ENCODE assay signal across 21 cellular contexts in the genomic region with DNA sequence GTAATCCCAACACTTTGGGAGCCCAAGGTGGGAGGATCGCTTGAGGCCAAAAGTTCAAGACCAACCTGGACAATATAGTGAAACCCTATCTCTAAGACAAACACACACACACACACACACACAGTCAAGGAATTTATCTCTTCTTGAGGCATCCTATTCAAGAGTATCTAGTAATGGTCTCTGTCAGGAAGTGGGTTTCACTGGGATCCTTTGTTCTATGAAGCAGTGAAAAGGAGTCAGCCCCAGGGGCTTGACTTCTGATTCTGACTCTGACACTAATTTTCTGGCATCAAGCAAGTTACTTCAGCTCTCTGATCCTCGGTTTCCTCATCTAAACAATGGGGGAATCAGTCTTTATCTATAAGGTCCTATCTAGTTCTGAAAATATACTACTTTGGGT. TPM values are rescaled to one million over a fixed set of nuclear protein-coding genes. Genes with fewer than 3 reads are reported as not detected.
A peak's percentile ranks its signal among the peaks of the same experiment; 100 is the strongest.
DNase-seq lines count a peak whose midpoint lies in the region; ATAC-seq and TF ChIP-seq lines count a peak whose summit lies in the region.
"Had no signal": no experiment of that assay in that cellular context is flagged by ENCODE, and none has a peak within 500 bp of the region (broad histone marks: within the 10 kb centered on the region; RNA-seq: fewer than 3 reads in every experiment).

No MANE protein-coding gene starts in this region.

- intact Hi-C loops in OCI-LY7 (cut with micrococcal nuclease; ENCODE audit: unreplicated experiment), result no loop called here

- H2AFZ ChIP-seq in OCI-LY7 (ENCODE audit: low read length), result no peak overlapping the region

- peaks cover 11% of the 10 kb centered on the region for H3K4me1 Mint-ChIP-seq in activated naive CD8-positive, alpha-beta T cell treated with anti-CD3 and anti-CD28 coated beads, Interleukin-2, amount 10 ng/mL, durations not matched to agents 7 days and 5 days
- no peaks in the 10 kb centered on the region for H3K4me1 Mint-ChIP-seq in activated naive CD8-positive, alpha-beta T cell treated with anti-CD3 and anti-CD28 coated beads, Interleukin-2, amount 50 U/mL, for 24 hours
- H3K4me1 Mint-ChIP-seq: B cell had no signal

- H3K9me2 ChIP-seq in OCI-LY7 (ENCODE audit: insufficient read depth, low read length), result no peaks in the 10 kb centered on the region

- no peaks in the 10 kb centered on the region for H4K20me1 ChIP-seq in OCI-LY7 (ENCODE audit: insufficient read depth, low read length)

- no peaks in the 10 kb centered on the region for H3K9me3 ChIP-seq in OCI-LY7 (ENCODE audit: low read length)
- H3K9me3 ChIP-seq: A549; BLaER1 treated with 17β-estradiol and CSF1 and Interleukin-3, amounts not matched to agents 10 nM and 100 nM had no signal

- peaks cover 10% of the 10 kb centered on the region for H3K27me3 Mint-ChIP-seq in activated naive CD8-positive, alpha-beta T cell treated with anti-CD3 and anti-CD28 coated beads, Interleukin-2, amount 10 ng/mL, durations not matched to agents 7 days and 5 days
- no peaks in the 10 kb centered on the region for H3K27me3 Mint-ChIP-seq in activated naive CD8-positive, alpha-beta T cell treated with anti-CD3 and anti-CD28 coated beads, Interleukin-2, amount 50 U/mL, for 24 hours
- H3K27me3 Mint-ChIP-seq: CD4-positive, alpha-beta T cell had no signal

- no peak for DNase-seq in activated naive CD8-positive, alpha-beta T cell treated with anti-CD3 and anti-CD28 coated beads, Interleukin-2, amount 10 ng/mL, durations not matched to agents 7 days and 5 days
- no peak for DNase-seq in activated naive CD8-positive, alpha-beta T cell treated with anti-CD3 and anti-CD28 coated beads, Interleukin-2, amount 50 U/mL, for 24 hours
- DNase-seq in Jurkat, Clone E6-1 (ENCODE audit: low read depth, low spot score), result peak; percentile 55
- DNase-seq in foreskin melanocyte (peak; percentile 77), OCI-LY7 (ENCODE audit: low spot score) (no peak)
- DNase-seq in activated CD4-positive, alpha-beta T cell treated with anti-CD3 and anti-CD28 coated beads, Interleukin-2, amount 50 U/mL, for 1 hour, result no peak
- DNase-seq: AML-193; CD4-positive, alpha-beta T cell; CD8-positive, alpha-beta T cell; COR-L47; DMS 273 treated with DMSO at 0.1 percent for 48 hours; DMS153; DMS53; DMS79; GF-D8 had no signal

- no peaks in the 10 kb centered on the region for H3K4me1 ChIP-seq in OCI-LY7 (ENCODE audit: insufficient read depth, low read length, poor library complexity, severe bottlenecking)
- H3K4me1 ChIP-seq: A549; BLaER1 treated with 17β-estradiol and CSF1 and Interleukin-3, amounts not matched to agents 10 nM and 100 nM had no signal

- POLR2A ChIA-PET in activated naive CD8-positive, alpha-beta T cell treated with anti-CD3 and anti-CD28 coated beads, Interleukin-2, amount 10 ng/mL, durations not matched to agents 7 days and 5 days (lab: Charles Lee), result no interaction called here
- POLR2A ChIA-PET in OCI-LY7 (lab: Charles Lee), result no interaction called here

- no peak overlapping the region for H3K4me2 ChIP-seq in OCI-LY7 (ENCODE audit: low read length)
- H3K4me2 ChIP-seq: A549; BLaER1 treated with 17β-estradiol and CSF1 and Interleukin-3, amounts not matched to agents 10 nM and 100 nM had no signal

- H3K36me3 ChIP-seq in OCI-LY7 (ENCODE audit: insufficient read depth, low read length), result no peaks in the 10 kb centered on the region
- H3K36me3 ChIP-seq: BLaER1 treated with 17β-estradiol and CSF1 and Interleukin-3, amounts not matched to agents 10 nM and 100 nM had no signal

- no peak overlapping the region for H3K4me3 ChIP-seq in Jurkat, Clone E6-1 (ENCODE audit: low read length)
- no peak overlapping the region for H3K4me3 ChIP-seq in OCI-LY7 (ENCODE audit: low read depth, low read length, poor library complexity, severe bottlenecking)
- H3K4me3 ChIP-seq: A549; BLaER1 treated with 17β-estradiol and CSF1 and Interleukin-3, amounts not matched to agents 10 nM and 100 nM had no signal

- H3K4me3 Mint-ChIP-seq in activated naive CD8-positive, alpha-beta T cell treated with anti-CD3 and anti-CD28 coated beads, Interleukin-2, amount 10 ng/mL, durations not matched to agents 7 days and 5 days, result no peak overlapping the region
- no peak overlapping the region for H3K4me3 Mint-ChIP-seq in activated naive CD8-positive, alpha-beta T cell treated with anti-CD3 and anti-CD28 coated beads, Interleukin-2, amount 50 U/mL, for 24 hours
- H3K4me3 Mint-ChIP-seq: B cell; CD4-positive, alpha-beta T cell; CD8-positive, alpha-beta T cell had no signal

- no peak overlapping the region for H3K27ac Mint-ChIP-seq in activated naive CD8-positive, alpha-beta T cell treated with anti-CD3 and anti-CD28 coated beads, Interleukin-2, amount 10 ng/mL, durations not matched to agents 7 days and 5 days
- no peak overlapping the region for H3K27ac Mint-ChIP-seq in activated naive CD8-positive, alpha-beta T cell treated with anti-CD3 and anti-CD28 coated beads, Interleukin-2, amount 50 U/mL, for 24 hours
- H3K27ac Mint-ChIP-seq: B cell; CD4-positive, alpha-beta T cell; CD8-positive, alpha-beta T cell had no signal

- CTCF ChIA-PET in OCI-LY7 (lab: Charles Lee; ENCODE audit: unreplicated experiment), result no interaction called here

- H3K79me2 ChIP-seq in OCI-LY7 (ENCODE audit: insufficient read depth, low read depth, low read length), result no peaks in the 10 kb centered on the region

- no peak overlapping the region for H3K27ac ChIP-seq in OCI-LY7 (ENCODE audit: low read depth, low read length, poor library complexity, severe bottlenecking)
- H3K27ac ChIP-seq: 22Rv1; A549; BLaER1 treated with 17β-estradiol and CSF1 and Interleukin-3, amounts not matched to agents 10 nM and 100 nM; C4-2B had no signal

- BruUV-seq in OCI-LY7 (replicated peaks; lab: Mats Ljungman, UMichigan), result no TSS peak

- ATAC-seq in activated naive CD8-positive, alpha-beta T cell treated with anti-CD3 and anti-CD28 coated beads, Interleukin-2, amount 10 ng/mL, durations not matched to agents 7 days and 5 days (ENCODE audit: low read depth), result peak; percentile 50
- ATAC-seq in activated naive CD8-positive, alpha-beta T cell treated with anti-CD3 and anti-CD28 coated beads, Interleukin-2, amount 50 U/mL, for 24 hours, result no peak
- no peak for ATAC-seq in HG03432 (IDR thresholded peaks at IDR 0.05; ENCODE audit: unreplicated experiment)
- ATAC-seq: A549; CD8-positive, alpha-beta T cell had no signal

- H3K9me3 Mint-ChIP-seq in activated naive CD8-positive, alpha-beta T cell treated with anti-CD3 and anti-CD28 coated beads, Interleukin-2, amount 10 ng/mL, durations not matched to agents 7 days and 5 days, result no peaks in the 10 kb centered on the region
- H3K9me3 Mint-ChIP-seq in activated naive CD8-positive, alpha-beta T cell treated with anti-CD3 and anti-CD28 coated beads, Interleukin-2, amount 50 U/mL, for 24 hours, result no peaks in the 10 kb centered on the region
- H3K9me3 Mint-ChIP-seq: CD4-positive, alpha-beta T cell; CD8-positive, alpha-beta T cell had no signal

- no peaks in the 10 kb centered on the region for H3K36me3 Mint-ChIP-seq in activated naive CD8-positive, alpha-beta T cell treated with anti-CD3 and anti-CD28 coated beads, Interleukin-2, amount 10 ng/mL, durations not matched to agents 7 days and 5 days
- H3K36me3 Mint-ChIP-seq in activated naive CD8-positive, alpha-beta T cell treated with anti-CD3 and anti-CD28 coated beads, Interleukin-2, amount 50 U/mL, for 24 hours (ENCODE audit: low read depth), result no peaks in the 10 kb centered on the region
- H3K36me3 Mint-ChIP-seq: CD8-positive, alpha-beta T cell had no signal

- TF ChIP-seq CTCF in OCI-LY7 (conservative IDR thresholded peaks at IDR 0.05; ENCODE audit: low read length), result no peak

RNA-seq across cellular contexts. Expression of gene UTP14A, which starts 34.8 kb away (rescaled TPM):
- total RNA-seq in activated naive CD8-positive, alpha-beta T cell treated with anti-CD3 and anti-CD28 coated beads, Interleukin-2, amount 10 ng/mL, durations not matched to agents 7 days and 5 days, result 10 to 100 TPM; 20.8 to 21.0 TPM
- 41.2 TPM for polyA plus RNA-seq in Jurkat, Clone E6-1 (2012; ENCODE audit: insufficient read depth, insufficient read length)
- total RNA-seq in OCI-LY7 (2014; rRNA removed; shearing (Covaris generic)), result 21.9 and 33.8 TPM in 2 replicates
- 22.3 and 29.5 TPM in 2 replicates for total RNA-seq in OCI-LY7 (2022)

RNA-seq across cellular contexts. Expression of gene BCORL1, which starts 41.7 kb away (rescaled TPM):
- 10 to 100 TPM; 14.3 to 15.4 TPM for total RNA-seq in activated naive CD8-positive, alpha-beta T cell treated with anti-CD3 and anti-CD28 coated beads, Interleukin-2, amount 10 ng/mL, durations not matched to agents 7 days and 5 days
- 5.5 TPM for polyA plus RNA-seq in Jurkat, Clone E6-1 (2012; ENCODE audit: insufficient read depth, insufficient read length)
- 1.6 and 1.7 TPM in 2 replicates for total RNA-seq in OCI-LY7 (2014; rRNA removed; shearing (Covaris generic))
- total RNA-seq in OCI-LY7 (2022), result 4.9 and 5.4 TPM in 2 replicates

Comparison
In these comparisons a context has a peak if more than half of its experiments do, and no peak if none do; other contexts are left out.
1. DNase-seq: peak in Jurkat, Clone E6-1 (single experiment) and foreskin melanocyte (single experiment); none in activated naive CD8-positive, alpha-beta T cell treated with anti-CD3 and anti-CD28 coated beads, Interleukin-2, amount 10 ng/mL, durations not matched to agents 7 days and 5 days (single experiment), activated naive CD8-positive, alpha-beta T cell treated with anti-CD3 and anti-CD28 coated beads, Interleukin-2, amount 50 U/mL, for 24 hours (single experiment), activated CD4-positive, alpha-beta T cell treated with anti-CD3 and anti-CD28 coated beads, Interleukin-2, amount 50 U/mL, for 1 hour (single experiment) and OCI-LY7 (single experiment).